8 cellular contexts compared by ENCODE assay signal in genomic region chr10:131492211-131492610, GRCh38.
"Had no signal": no experiment of that assay in that cellular context is flagged by ENCODE, and none has a peak within 500 bp of the region (broad histone marks: within the 10 kb centered on the region; RNA-seq: fewer than 3 reads in every experiment).

No MANE protein-coding gene starts in this region.

- H2AFZ ChIP-seq: GM23248 had no signal

- FAIRE-seq: K562 had no signal

- H3K27ac ChIP-seq: GM23248, HL-60 had no signal

- ATAC-seq: K562 had no signal

- H3K9ac ChIP-seq: GM23248 had no signal

- DNase-seq: GM23248, GOT3, H7, HCEC 1CT, IMR-90, KG1 had no signal

- H3K4me3 ChIP-seq: GM23248, K562 had no signal
